In the genomic region with DNA sequence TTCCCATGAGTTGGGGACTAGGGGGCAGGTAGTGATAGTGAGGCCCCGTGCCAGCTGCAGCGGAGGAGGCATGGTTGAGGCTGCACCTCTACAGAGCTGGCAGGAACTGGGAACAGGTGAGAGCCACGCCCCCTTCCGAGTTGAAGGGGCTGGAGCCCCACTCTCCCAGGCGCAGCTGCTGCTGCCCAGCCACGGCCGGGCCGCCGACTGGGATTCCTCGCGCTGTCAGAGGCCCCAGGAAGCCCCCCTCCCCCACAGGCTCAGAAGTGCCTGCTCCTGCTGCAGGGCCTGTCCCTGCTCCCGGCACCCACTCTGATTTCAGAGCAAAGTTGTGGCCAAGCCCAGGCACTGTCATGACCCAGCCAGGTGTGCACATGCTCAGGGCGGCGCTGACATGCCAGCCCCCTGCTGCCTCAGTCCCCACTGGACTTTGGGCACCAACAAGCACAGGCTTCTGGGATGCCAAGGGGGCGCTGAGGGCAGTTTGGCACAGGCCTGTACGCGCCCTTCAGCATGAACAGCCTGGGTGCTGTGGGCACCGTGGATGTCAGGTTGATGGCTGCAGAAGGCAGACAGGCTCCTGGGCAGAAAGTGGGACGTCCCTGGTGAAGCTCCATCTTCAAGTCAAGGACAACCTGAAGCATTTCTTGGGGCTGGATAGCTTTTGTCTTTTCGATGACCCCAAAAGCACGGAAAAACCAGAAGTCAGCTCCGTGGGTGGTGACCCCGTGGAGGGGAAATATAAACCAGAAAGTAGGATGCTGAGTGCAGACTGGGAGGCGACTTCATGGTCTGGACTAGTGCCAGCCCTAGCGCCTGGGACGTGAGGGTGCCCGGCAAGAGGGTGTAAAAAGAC, we compare ENCODE assay signal across 18 cellular contexts.
DNase-seq lines count a peak whose midpoint lies in the region; TF ChIP-seq lines count a peak whose summit lies in the region.
"Had no signal": no experiment of that assay in that cellular context is flagged by ENCODE, and none has a peak within 500 bp of the region (broad histone marks: within the 10 kb centered on the region; RNA-seq: fewer than 3 reads in every experiment).

No MANE protein-coding gene starts in this region.

- H3K4me1 ChIP-seq in endodermal cell (ENCODE audit: control insufficient read depth, insufficient read depth, low read length) = peaks cover 14% of the 10 kb centered on the region
- H3K4me1 ChIP-seq in osteoblast (ENCODE audit: insufficient read depth, low read length) = no peaks in the 10 kb centered on the region

- TF ChIP-seq CTCF in endodermal cell (conservative IDR thresholded peaks at IDR 0.05) (no peak), osteoblast (IDR thresholded peaks at IDR 0.05; ENCODE audit: extremely low read depth, low read depth, low read length) (no peak)

- 78 to 87% methylated on average over 18 to 27 of the region's 27 CpGs for WGBS in endodermal cell (ENCODE audit: insufficient coverage in 1 of 2, insufficient read length in 1 of 2), 2 experiments

- H3K27ac ChIP-seq in endodermal cell (ENCODE audit: low read depth, low read length) = no peak overlapping the region
- no peak overlapping the region for H3K27ac ChIP-seq in osteoblast (ENCODE audit: low read depth, low read length)
- H3K27ac ChIP-seq: dorsolateral prefrontal cortex, thoracic aorta had no signal

- no peak overlapping the region for H3K4me3 Mint-ChIP-seq in endodermal cell
- H3K4me3 Mint-ChIP-seq: activated CD4-positive, alpha-beta T cell treated with anti-CD3 and anti-CD28 coated beads, Interleukin-2, amount 10 ng/mL, durations not matched to agents 7 days and 5 days; CD4-positive, alpha-beta memory T cell; immature natural killer cell; stimulated activated naive B cell treated with anti-CD40 and anti-IgM and Interleukin-4, amounts not matched to agents 10 μg/mL and 1 μg/mL and 100 μg/mL, for 72 hours had no signal

- peaks cover 2% of the 10 kb centered on the region for H3K27me3 Mint-ChIP-seq in endodermal cell (ENCODE audit: insufficient read depth)
- H3K27me3 Mint-ChIP-seq: activated CD4-positive, alpha-beta T cell treated with anti-CD3 and anti-CD28 coated beads, Interleukin-2, amount 10 ng/mL, durations not matched to agents 7 days and 5 days; CD4-positive, alpha-beta memory T cell; stimulated activated naive B cell treated with anti-CD40 and anti-IgM and Interleukin-4, amounts not matched to agents 10 μg/mL and 1 μg/mL and 100 μg/mL, for 72 hours had no signal

- H3K4me2 ChIP-seq in osteoblast (ENCODE audit: insufficient read depth, low read length) = no peak overlapping the region

- H4K20me1 ChIP-seq in osteoblast (ENCODE audit: insufficient read depth, low read length) = peaks cover 10% of the 10 kb centered on the region

- H3K27me3 ChIP-seq in MG63 (no peaks in the 10 kb centered on the region), endodermal cell (ENCODE audit: control insufficient read depth, insufficient read depth, low read length, poor library complexity, severe bottlenecking) (no peaks in the 10 kb centered on the region), osteoblast (ENCODE audit: insufficient read depth, low read length) (no peaks in the 10 kb centered on the region)
- H3K27me3 ChIP-seq: dorsolateral prefrontal cortex had no signal

- H3K9me3 ChIP-seq in MG63 = no peaks in the 10 kb centered on the region
- H3K9me3 ChIP-seq in endodermal cell (ENCODE audit: control insufficient read depth, low read length) = no peaks in the 10 kb centered on the region
- no peaks in the 10 kb centered on the region for H3K9me3 ChIP-seq in osteoblast (ENCODE audit: low read depth, low read length)
- H3K9me3 ChIP-seq: thoracic aorta had no signal

- H3K4me3 ChIP-seq in MG63 = no peak overlapping the region
- H3K4me3 ChIP-seq in endodermal cell (ENCODE audit: low read length) = no peak overlapping the region
- H3K4me3 ChIP-seq in osteoblast (ENCODE audit: insufficient read depth, low read length) = no peak overlapping the region
- H3K4me3 ChIP-seq: thoracic aorta had no signal

- peaks cover 2% of the 10 kb centered on the region for H3K4me1 Mint-ChIP-seq in endodermal cell
- H3K4me1 Mint-ChIP-seq: activated CD4-positive, alpha-beta T cell treated with anti-CD3 and anti-CD28 coated beads, Interleukin-2, amount 10 ng/mL, durations not matched to agents 7 days and 5 days; CD4-positive, alpha-beta memory T cell; immature natural killer cell; stimulated activated naive B cell treated with anti-CD40 and anti-IgM and Interleukin-4, amounts not matched to agents 10 μg/mL and 1 μg/mL and 100 μg/mL, for 72 hours had no signal

- no peaks in the 10 kb centered on the region for H3K9me3 Mint-ChIP-seq in endodermal cell
- H3K9me3 Mint-ChIP-seq: activated CD4-positive, alpha-beta T cell treated with anti-CD3 and anti-CD28 coated beads, Interleukin-2, amount 10 ng/mL, durations not matched to agents 7 days and 5 days; immature natural killer cell; stimulated activated naive B cell treated with anti-CD40 and anti-IgM and Interleukin-4, amounts not matched to agents 10 μg/mL and 1 μg/mL and 100 μg/mL, for 72 hours had no signal

- no peak overlapping the region for H3K27ac Mint-ChIP-seq in endodermal cell
- H3K27ac Mint-ChIP-seq: activated CD4-positive, alpha-beta T cell treated with anti-CD3 and anti-CD28 coated beads, Interleukin-2, amount 10 ng/mL, durations not matched to agents 7 days and 5 days; immature natural killer cell; stimulated activated naive B cell treated with anti-CD40 and anti-IgM and Interleukin-4, amounts not matched to agents 10 μg/mL and 1 μg/mL and 100 μg/mL, for 72 hours had no signal

- H3K9ac ChIP-seq in endodermal cell (ENCODE audit: extremely low read depth, low read length, poor library complexity, severe bottlenecking) = no peak overlapping the region

- DNase-seq in NCI-H82 (lab: John Stamatoyannopoulos, UW) (peak; percentile 24), NCI-H82 treated with DMSO at 0.1 percent for 48 hours (lab: John Stamatoyannopoulos, UW; ENCODE audit: unreplicated experiment) (no peak), MG63 (peak; percentile 5), endodermal cell (peak; percentile 92), osteoblast (ENCODE audit: insufficient read length, low spot score, missing footprints) (peak; percentile 49), DMS53 (lab: John Stamatoyannopoulos, UW) (no peak), SIG-M5 (lab: John Stamatoyannopoulos, UW) (no peak), HPDE6-E6E7 (ENCODE audit: extremely low spot score) (no peak)
- DNase-seq: activated CD4-positive, alpha-beta T cell treated with anti-CD3 and anti-CD28 coated beads, Interleukin-2, amount 10 ng/mL, durations not matched to agents 7 days and 5 days; activated gamma-delta T cell treated with Interleukin-2 at 50 U/mL for 16 hours; CD4-positive, alpha-beta memory T cell; dorsolateral prefrontal cortex; immature natural killer cell; NCI-H146; NCI-H446 treated with DMSO at 0.1 percent for 48 hours; occipital lobe; stimulated activated naive B cell treated with anti-CD40 and anti-IgM and Interleukin-4, amounts not matched to agents 10 μg/mL and 1 μg/mL and 100 μg/mL, for 72 hours had no signal

- no peaks in the 10 kb centered on the region for H3K36me3 ChIP-seq in MG63
- H3K36me3 ChIP-seq in endodermal cell (ENCODE audit: control insufficient read depth, insufficient read depth, low read length) = no peaks in the 10 kb centered on the region
- H3K36me3 ChIP-seq in osteoblast (ENCODE audit: insufficient read depth, low read length) = no peaks in the 10 kb centered on the region
- H3K36me3 ChIP-seq: thoracic aorta had no signal

- no peak overlapping the region for H2AFZ ChIP-seq in osteoblast (ENCODE audit: low read length)

- H3K79me2 ChIP-seq in osteoblast (ENCODE audit: insufficient read depth, low read length) = no peaks in the 10 kb centered on the region

- H3K36me3 Mint-ChIP-seq in endodermal cell (ENCODE audit: low read depth) = no peaks in the 10 kb centered on the region

Comparison
In these comparisons a context has a peak if more than half of its experiments do, and no peak if none do; other contexts are left out.
1. DNase-seq: peak in NCI-H82 (single experiment), MG63 (single experiment), endodermal cell (single experiment) and osteoblast (single experiment); none in NCI-H82 treated with DMSO at 0.1 percent for 48 hours (single experiment), DMS53 (single experiment), SIG-M5 (single experiment) and HPDE6-E6E7 (single experiment).